8 cellular contexts compared by ENCODE assay signal in the genomic region with DNA sequence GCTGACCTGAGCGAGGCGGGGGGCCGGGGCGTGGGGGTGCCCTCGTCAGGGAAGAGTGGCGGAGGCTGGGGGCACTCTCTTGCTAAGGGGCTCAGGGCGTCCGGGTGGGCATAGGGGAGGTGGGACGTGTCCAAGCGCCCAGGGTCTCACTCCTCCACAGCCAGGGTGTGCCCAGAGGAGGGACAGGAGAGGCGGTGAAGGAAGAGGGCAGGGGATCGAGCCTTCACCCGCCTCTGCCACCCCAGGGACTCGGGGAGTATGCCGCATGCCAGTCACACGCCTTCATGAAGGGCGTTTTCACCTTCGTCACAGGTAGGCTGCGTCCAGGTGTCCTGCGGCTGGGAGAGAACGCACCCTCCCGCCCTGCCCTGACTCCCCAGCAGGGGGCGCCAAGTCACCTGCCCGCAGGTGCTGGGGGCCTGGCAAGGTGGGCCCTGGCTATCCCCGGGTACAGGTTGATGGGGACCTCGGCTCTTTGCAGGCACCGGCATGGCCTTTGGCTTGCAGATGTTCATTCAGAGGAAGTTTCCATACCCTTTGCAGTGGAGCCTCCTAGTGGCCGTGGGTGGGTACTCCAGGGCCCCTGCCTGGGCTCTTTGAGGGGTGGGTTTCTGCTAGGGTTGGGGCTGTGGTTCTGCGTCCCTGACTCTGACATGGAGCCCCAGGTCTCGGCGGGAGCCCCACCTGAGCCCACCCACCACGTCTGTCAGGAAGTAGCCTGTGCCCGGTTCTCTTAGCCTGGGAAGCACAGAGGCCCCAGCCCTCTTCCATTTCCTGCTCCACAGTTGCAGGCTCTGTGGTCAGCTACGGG. TPM values are rescaled to one million over a fixed set of nuclear protein-coding genes. Genes with fewer than 3 reads are reported as not detected.
DNase-seq lines count a peak whose midpoint lies in the region; ATAC-seq and TF ChIP-seq lines count a peak whose summit lies in the region.

No MANE protein-coding gene starts in this region.

- H3K4me3 Mint-ChIP-seq in chondrocyte (ENCODE audit: unreplicated experiment) = peak overlapping the region; percentile 80

- CTCF ChIA-PET in BJ (lab: Yijun Ruan, JAX) = interaction anchor here (0.6 to 1.8 kb wide), 21 partner anchors 8 to 272 kb away, joined by 3 to 15 read pairs (median 5); partner anchors contain the start of genes ABCA2, AJM1 and RABL6

- peaks cover 0 to 7% of the 10 kb centered on the region in 2 donors for H3K4me1 ChIP-seq in lung (ENCODE audit: control insufficient read depth in 2 of 2, insufficient read depth in 2 of 2, low read length in 2 of 2)

- H3K4me1 Mint-ChIP-seq in chondrocyte (ENCODE audit: low read depth) = peaks cover 28% of the 10 kb centered on the region

- no peaks in the 10 kb centered on the region for H3K9me3 ChIP-seq in lung (ENCODE audit: control insufficient read depth in 2 of 2, insufficient read depth in 1 of 2, low read length in 1 of 2)

- no peaks in the 10 kb centered on the region for H3K9me3 Mint-ChIP-seq in chondrocyte (ENCODE audit: low read depth)

- H3K27ac ChIP-seq in lung (ENCODE audit: low read depth in 1 of 2, low read length in 1 of 2) = peak overlapping the region; percentile 89 to 95

- POLR2A ChIA-PET in BJ (lab: Charles Lee) = no interaction called here

- H3K36me3 Mint-ChIP-seq in chondrocyte (ENCODE audit: low read depth) = peaks cover 4% of the 10 kb centered on the region

- H3K36me3 ChIP-seq in BJ (ENCODE audit: control insufficient read depth, insufficient read depth, low read length) (no peaks in the 10 kb centered on the region; the same call in 1 of the 2 replicates), lung (ENCODE audit: control insufficient read depth in 2 of 2, insufficient read depth in 2 of 2, low read length in 2 of 2) (peaks cover 0 to 9% of the 10 kb centered on the region in 2 donors)

- WGBS in lung, 2 donors = 2% methylated on average over 31 to 34 of the region's 34 CpGs

- H3K27me3 ChIP-seq in BJ (ENCODE audit: control insufficient read depth, insufficient read depth, low read length) (peaks cover 5% of the 10 kb centered on the region), lung (ENCODE audit: control insufficient read depth, insufficient read depth) (no peaks in the 10 kb centered on the region)

- peak overlapping the region; percentile 99 for H3K4me3 ChIP-seq in BJ (ENCODE audit: low read depth, low read length)
- H3K4me3 ChIP-seq in lung = peak overlapping the region; percentile 63

- DNase-seq in BJ (ENCODE audit: low read depth) = no peak
- DNase-seq in NCI-H1694 (lab: John Stamatoyannopoulos, UW) = peak; percentile 26
- DNase-seq in chondrocyte (ENCODE audit: low spot score) = peak; percentile 59
- DNase-seq in lung (ENCODE audit: low spot score) = peak; percentile 71
- peak; percentile 39 for DNase-seq in stimulated activated CD8-positive, alpha-beta memory T cell treated with anti-CD3 and anti-CD28 coated beads, Interleukin-15, amount 100 ng/mL, for 1 hour (ENCODE audit: low read depth)

- ATAC-seq in GM19455 (IDR thresholded peaks at IDR 0.05; ENCODE audit: unreplicated experiment) (peak; percentile 13), lung (ENCODE audit: insufficient read depth, low FRiP score) (peak; percentile 10), GM19351 (IDR thresholded peaks at IDR 0.05; ENCODE audit: unreplicated experiment) (no peak)
- ATAC-seq in activated CD4-positive, CD25-positive, alpha-beta regulatory T cell treated with anti-CD3 and anti-CD28 coated beads, Interleukin-2, amount 50 U/mL, for 24 hours = peak; percentile 11

- TF ChIP-seq CTCF in BJ (IDR thresholded peaks at IDR 0.05; ENCODE audit: insufficient read depth, low read depth, low read length) = peak; percentile 97
- peak; percentile 100 for TF ChIP-seq CTCF in chondrocyte (IDR thresholded peaks at IDR 0.05)
- TF ChIP-seq CTCF in lung (IDR thresholded peaks at IDR 0.05; ENCODE audit: control extremely low read depth, extremely low read depth) = peak; percentile 31

- H3K27ac Mint-ChIP-seq in chondrocyte (ENCODE audit: unreplicated experiment) = peak overlapping the region; percentile 78

- no peaks in the 10 kb centered on the region for H3K27me3 Mint-ChIP-seq in chondrocyte (ENCODE audit: low read depth)

RNA-seq across cellular contexts. Expression of gene TMEM141, which starts 0.5 kb away (rescaled TPM):
- polyA plus RNA-seq in BJ (2011; rRNA removed) (51.5 and 62.5 TPM in 2 replicates), lung (100 to 1,000 TPM; 132 to 177 TPM)
- polyA minus RNA-seq in BJ (2011; rRNA and poly(A)+ RNA removed) = 5.2 and 18.7 TPM in 2 replicates
- total RNA-seq in chondrocyte (31.2 to 40.0 TPM (median 32.5 TPM) in 3 replicates), lung (10 to 100 TPM; 56.5 to 94.1 TPM)

RNA-seq across cellular contexts. Expression of gene CCDC183, which starts 4.5 kb away (rescaled TPM):
- 0.20 and 0.33 TPM in 2 replicates for polyA plus RNA-seq in BJ (2011; rRNA removed)
- not detected in 2 replicates for polyA minus RNA-seq in BJ (2011; rRNA and poly(A)+ RNA removed)
- total RNA-seq in chondrocyte = 0.62 to 1.5 TPM (median 1.4 TPM) in 3 replicates
- total RNA-seq in lung = 1 to 10 TPM; 1.6 to 4.6 TPM
- 1 to 10 TPM in 1 of 2 donors, under 1 TPM in 1; 0.38 to 2.8 TPM for polyA plus RNA-seq in lung

RNA-seq across cellular contexts. Expression of gene RABL6, which starts 16.1 kb away (rescaled TPM):
- polyA plus RNA-seq in BJ (2011; rRNA removed) = 36.7 and 60.2 TPM in 2 replicates
- polyA minus RNA-seq in BJ (2011; rRNA and poly(A)+ RNA removed) = 39.4 and 49.5 TPM in 2 replicates
- total RNA-seq in chondrocyte = 61.5 to 71.8 TPM (median 62.2 TPM) in 3 replicates
- total RNA-seq in lung = 10 to 100 TPM; 36.4 to 87.8 TPM
- 10 to 100 TPM; 53.7 to 70.8 TPM for polyA plus RNA-seq in lung

RNA-seq across cellular contexts. Expression of gene LCN15, which starts 27.4 kb away (rescaled TPM):
- polyA plus RNA-seq in BJ (2011; rRNA removed) (not detected in 2 replicates), lung (under 1 TPM in 1 of 2 donors, not detected in 1; 0.16 TPM)
- polyA minus RNA-seq in BJ (2011; rRNA and poly(A)+ RNA removed) = not detected in 2 replicates
- total RNA-seq in chondrocyte (not detected in 3 replicates), lung (not detected)

RNA-seq across cellular contexts. Expression of gene LCN8, which starts 33.6 kb away (rescaled TPM):
- polyA plus RNA-seq in BJ (2011; rRNA removed) (not detected in 2 replicates), lung (not detected)
- polyA minus RNA-seq in BJ (2011; rRNA and poly(A)+ RNA removed) = not detected in 2 replicates
- total RNA-seq in chondrocyte (not detected in 3 replicates), lung (under 1 TPM in 1 of 2 donors, not detected in 1; 0.11 TPM)

Comparison
In these comparisons a context has a peak if more than half of its experiments do, and no peak if none do; other contexts are left out.
1. CTCF ChIP-seq: peak in every context shown above with its lines; median percentile 100 in chondrocyte; 97 in BJ; 31 in lung.